In the genomic region with DNA sequence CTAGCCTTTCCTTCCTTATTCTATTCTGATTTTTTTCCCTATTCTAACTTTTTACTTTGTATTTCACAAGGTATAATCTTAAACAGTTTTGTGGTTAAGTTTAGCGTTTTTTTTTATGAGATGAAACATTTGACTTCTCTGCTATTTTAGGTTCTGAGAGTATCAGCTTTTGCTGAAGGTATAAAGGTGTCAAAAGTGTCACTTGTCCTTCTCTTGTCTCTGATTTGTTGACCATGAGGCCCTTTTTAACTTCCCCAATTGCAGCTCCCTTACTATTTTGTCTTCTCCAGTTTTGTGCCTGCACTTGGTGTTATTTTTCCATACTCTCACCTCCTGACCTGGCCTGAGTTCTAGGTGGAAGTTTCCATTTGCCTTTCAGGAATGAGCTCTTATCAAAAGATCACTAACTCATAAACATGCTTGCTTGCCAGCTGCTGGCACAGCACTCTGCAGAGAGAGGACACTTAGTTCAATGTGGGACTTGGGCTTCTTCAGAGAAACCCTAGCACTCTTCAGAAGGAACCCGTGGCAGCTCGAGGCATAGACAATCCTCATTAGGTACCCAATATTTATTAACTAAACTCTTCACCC, we compare ENCODE assay signal across 1 cellular context.
TF ChIP-seq lines count a peak whose summit lies in the region.

No MANE protein-coding gene starts in this region.

TF ChIP-seq in HepG2, 621 proteins besides CTCF, POLR2A, EP300 and RAD21 (continued from another document and continues in another):
- TF ChIP-seq, protein P1, sequence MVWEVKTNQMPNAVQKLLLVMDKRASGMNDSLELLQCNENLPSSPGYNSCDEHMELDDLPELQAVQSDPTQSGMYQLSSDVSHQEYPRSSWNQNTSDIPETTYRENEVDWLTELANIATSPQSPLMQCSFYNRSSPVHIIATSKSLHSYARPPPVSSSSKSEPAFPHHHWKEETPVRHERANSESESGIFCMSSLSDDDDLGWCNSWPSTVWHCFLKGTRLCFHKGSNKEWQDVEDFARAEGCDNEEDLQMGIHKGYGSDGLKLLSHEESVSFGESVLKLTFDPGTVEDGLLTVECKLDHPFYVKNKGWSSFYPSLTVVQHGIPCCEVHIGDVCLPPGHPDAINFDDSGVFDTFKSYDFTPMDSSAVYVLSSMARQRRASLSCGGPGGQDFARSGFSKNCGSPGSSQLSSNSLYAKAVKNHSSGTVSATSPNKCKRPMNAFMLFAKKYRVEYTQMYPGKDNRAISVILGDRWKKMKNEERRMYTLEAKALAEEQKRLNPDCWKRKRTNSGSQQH (CRISPR knock-in tag; IDR thresholded peaks at IDR 0.05; ENCODE audit: low read depth) = no peak
- no peak for TF ChIP-seq ZFP62 (CRISPR knock-in tag; IDR thresholded peaks at IDR 0.05)
- no peak for TF ChIP-seq ZMAT3 (CRISPR knock-in tag; conservative IDR thresholded peaks at IDR 0.05)
- no peak for TF ChIP-seq PHB2 (IDR thresholded peaks at IDR 0.05; ENCODE audit: partially characterized antibody)
- TF ChIP-seq, protein P2, sequence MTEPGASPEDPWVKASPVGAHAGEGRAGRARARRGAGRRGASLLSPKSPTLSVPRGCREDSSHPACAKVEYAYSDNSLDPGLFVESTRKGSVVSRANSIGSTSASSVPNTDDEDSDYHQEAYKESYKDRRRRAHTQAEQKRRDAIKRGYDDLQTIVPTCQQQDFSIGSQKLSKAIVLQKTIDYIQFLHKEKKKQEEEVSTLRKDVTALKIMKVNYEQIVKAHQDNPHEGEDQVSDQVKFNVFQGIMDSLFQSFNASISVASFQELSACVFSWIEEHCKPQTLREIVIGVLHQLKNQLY (CRISPR knock-in tag; IDR thresholded peaks at IDR 0.05) = no peak
- TF ChIP-seq, protein P3, sequence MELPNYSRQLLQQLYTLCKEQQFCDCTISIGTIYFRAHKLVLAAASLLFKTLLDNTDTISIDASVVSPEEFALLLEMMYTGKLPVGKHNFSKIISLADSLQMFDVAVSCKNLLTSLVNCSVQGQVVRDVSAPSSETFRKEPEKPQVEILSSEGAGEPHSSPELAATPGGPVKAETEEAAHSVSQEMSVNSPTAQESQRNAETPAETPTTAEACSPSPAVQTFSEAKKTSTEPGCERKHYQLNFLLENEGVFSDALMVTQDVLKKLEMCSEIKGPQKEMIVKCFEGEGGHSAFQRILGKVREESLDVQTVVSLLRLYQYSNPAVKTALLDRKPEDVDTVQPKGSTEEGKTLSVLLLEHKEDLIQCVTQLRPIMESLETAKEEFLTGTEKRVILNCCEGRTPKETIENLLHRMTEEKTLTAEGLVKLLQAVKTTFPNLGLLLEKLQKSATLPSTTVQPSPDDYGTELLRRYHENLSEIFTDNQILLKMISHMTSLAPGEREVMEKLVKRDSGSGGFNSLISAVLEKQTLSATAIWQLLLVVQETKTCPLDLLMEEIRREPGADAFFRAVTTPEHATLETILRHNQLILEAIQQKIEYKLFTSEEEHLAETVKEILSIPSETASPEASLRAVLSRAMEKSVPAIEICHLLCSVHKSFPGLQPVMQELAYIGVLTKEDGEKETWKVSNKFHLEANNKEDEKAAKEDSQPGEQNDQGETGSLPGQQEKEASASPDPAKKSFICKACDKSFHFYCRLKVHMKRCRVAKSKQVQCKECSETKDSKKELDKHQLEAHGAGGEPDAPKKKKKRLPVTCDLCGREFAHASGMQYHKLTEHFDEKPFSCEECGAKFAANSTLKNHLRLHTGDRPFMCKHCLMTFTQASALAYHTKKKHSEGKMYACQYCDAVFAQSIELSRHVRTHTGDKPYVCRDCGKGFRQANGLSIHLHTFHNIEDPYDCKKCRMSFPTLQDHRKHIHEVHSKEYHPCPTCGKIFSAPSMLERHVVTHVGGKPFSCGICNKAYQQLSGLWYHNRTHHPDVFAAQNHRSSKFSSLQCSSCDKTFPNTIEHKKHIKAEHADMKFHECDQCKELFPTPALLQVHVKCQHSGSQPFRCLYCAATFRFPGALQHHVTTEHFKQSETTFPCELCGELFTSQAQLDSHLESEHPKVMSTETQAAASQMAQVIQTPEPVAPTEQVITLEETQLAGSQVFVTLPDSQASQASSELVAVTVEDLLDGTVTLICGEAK (IDR thresholded peaks at IDR 0.05) = no peak
- TF ChIP-seq, protein P3 (CRISPR knock-in tag; IDR thresholded peaks at IDR 0.05) = no peak
- TF ChIP-seq, protein P4, sequence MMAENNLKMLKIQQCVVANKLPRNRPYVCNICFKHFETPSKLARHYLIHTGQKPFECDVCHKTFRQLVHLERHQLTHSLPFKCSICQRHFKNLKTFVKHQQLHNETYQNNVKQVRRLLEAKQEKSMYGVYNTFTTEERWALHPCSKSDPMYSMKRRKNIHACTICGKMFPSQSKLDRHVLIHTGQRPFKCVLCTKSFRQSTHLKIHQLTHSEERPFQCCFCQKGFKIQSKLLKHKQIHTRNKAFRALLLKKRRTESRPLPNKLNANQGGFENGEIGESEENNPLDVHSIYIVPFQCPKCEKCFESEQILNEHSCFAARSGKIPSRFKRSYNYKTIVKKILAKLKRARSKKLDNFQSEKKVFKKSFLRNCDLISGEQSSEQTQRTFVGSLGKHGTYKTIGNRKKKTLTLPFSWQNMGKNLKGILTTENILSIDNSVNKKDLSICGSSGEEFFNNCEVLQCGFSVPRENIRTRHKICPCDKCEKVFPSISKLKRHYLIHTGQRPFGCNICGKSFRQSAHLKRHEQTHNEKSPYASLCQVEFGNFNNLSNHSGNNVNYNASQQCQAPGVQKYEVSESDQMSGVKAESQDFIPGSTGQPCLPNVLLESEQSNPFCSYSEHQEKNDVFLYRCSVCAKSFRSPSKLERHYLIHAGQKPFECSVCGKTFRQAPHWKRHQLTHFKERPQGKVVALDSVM (CRISPR knock-in tag; IDR thresholded peaks at IDR 0.05) = no peak
- no peak for TF ChIP-seq ZNF33A (CRISPR knock-in tag; IDR thresholded peaks at IDR 0.05; ENCODE audit: borderline replicate concordance)
- TF ChIP-seq, protein P5, sequence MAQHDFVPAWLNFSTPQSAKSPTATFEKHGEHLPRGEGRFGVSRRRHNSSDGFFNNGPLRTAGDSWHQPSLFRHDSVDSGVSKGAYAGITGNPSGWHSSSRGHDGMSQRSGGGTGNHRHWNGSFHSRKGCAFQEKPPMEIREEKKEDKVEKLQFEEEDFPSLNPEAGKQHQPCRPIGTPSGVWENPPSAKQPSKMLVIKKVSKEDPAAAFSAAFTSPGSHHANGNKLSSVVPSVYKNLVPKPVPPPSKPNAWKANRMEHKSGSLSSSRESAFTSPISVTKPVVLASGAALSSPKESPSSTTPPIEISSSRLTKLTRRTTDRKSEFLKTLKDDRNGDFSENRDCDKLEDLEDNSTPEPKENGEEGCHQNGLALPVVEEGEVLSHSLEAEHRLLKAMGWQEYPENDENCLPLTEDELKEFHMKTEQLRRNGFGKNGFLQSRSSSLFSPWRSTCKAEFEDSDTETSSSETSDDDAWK (CRISPR knock-in tag; IDR thresholded peaks at IDR 0.05) = no peak
- no peak for TF ChIP-seq KAT8 (CRISPR knock-in tag; IDR thresholded peaks at IDR 0.05)
- TF ChIP-seq ZNF672 (CRISPR knock-in tag; IDR thresholded peaks at IDR 0.05) = no peak
- TF ChIP-seq JDP2 (CRISPR knock-in tag; IDR thresholded peaks at IDR 0.05; ENCODE audit: borderline replicate concordance) = no peak
- TF ChIP-seq, protein P6, sequence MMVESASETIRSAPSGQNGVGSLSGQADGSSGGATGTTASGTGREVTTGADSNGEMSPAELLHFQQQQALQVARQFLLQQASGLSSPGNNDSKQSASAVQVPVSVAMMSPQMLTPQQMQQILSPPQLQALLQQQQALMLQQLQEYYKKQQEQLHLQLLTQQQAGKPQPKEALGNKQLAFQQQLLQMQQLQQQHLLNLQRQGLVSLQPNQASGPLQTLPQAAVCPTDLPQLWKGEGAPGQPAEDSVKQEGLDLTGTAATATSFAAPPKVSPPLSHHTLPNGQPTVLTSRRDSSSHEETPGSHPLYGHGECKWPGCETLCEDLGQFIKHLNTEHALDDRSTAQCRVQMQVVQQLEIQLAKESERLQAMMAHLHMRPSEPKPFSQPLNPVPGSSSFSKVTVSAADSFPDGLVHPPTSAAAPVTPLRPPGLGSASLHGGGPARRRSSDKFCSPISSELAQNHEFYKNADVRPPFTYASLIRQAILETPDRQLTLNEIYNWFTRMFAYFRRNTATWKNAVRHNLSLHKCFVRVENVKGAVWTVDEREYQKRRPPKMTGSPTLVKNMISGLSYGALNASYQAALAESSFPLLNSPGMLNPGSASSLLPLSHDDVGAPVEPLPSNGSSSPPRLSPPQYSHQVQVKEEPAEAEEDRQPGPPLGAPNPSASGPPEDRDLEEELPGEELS (CRISPR knock-in tag; IDR thresholded peaks at IDR 0.05) = peak; percentile 56
- TF ChIP-seq FOXO1 (CRISPR knock-in tag; IDR thresholded peaks at IDR 0.05) = peak; percentile 81
- no peak for TF ChIP-seq ZNF674 (CRISPR knock-in tag; IDR thresholded peaks at IDR 0.05; ENCODE audit: low read depth)
- TF ChIP-seq RFX1 (IDR thresholded peaks at IDR 0.05) = no peak
- no peak for TF ChIP-seq ELF1 (CRISPR knock-in tag; IDR thresholded peaks at IDR 0.05)
- no peak for TF ChIP-seq ATF7-NPFF (CRISPR knock-in tag; IDR thresholded peaks at IDR 0.05; ENCODE audit: low read depth)
- no peak for TF ChIP-seq ZNF703 (CRISPR knock-in tag; IDR thresholded peaks at IDR 0.05; ENCODE audit: borderline replicate concordance)
- TF ChIP-seq ARID5B (CRISPR knock-in tag; IDR thresholded peaks at IDR 0.05) = peak; percentile 72
- no peak for TF ChIP-seq PHF20 (CRISPR knock-in tag; IDR thresholded peaks at IDR 0.05)
- no peak for TF ChIP-seq ZNF512 (CRISPR knock-in tag; IDR thresholded peaks at IDR 0.05)
- TF ChIP-seq, protein P7, sequence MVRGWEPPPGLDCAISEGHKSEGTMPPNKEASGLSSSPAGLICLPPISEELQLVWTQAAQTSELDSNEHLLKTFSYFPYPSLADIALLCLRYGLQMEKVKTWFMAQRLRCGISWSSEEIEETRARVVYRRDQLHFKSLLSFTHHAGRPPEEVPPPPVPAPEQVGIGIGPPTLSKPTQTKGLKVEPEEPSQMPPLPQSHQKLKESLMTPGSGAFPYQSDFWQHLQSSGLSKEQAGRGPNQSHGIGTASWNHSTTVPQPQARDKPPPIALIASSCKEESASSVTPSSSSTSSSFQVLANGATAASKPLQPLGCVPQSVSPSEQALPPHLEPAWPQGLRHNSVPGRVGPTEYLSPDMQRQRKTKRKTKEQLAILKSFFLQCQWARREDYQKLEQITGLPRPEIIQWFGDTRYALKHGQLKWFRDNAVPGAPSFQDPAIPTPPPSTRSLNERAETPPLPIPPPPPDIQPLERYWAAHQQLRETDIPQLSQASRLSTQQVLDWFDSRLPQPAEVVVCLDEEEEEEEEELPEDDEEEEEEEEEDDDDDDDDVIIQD (CRISPR knock-in tag; IDR thresholded peaks at IDR 0.05; ENCODE audit: low read depth) = 0 out of 2 replicates have a peak, but pooled peaks have one; percentile 31
- no peak for TF ChIP-seq AGO1 (IDR thresholded peaks at IDR 0.05; ENCODE audit: low read depth, low read length, poor library complexity, severe bottlenecking)
- TF ChIP-seq ERF (CRISPR knock-in tag; IDR thresholded peaks at IDR 0.05) = no peak
- TF ChIP-seq GATAD2A (CRISPR knock-in tag; IDR thresholded peaks at IDR 0.05) = peak; percentile 23; the same call in 1 of the 2 replicates
